1 cellular context compared by ENCODE assay signal in the genomic region with DNA sequence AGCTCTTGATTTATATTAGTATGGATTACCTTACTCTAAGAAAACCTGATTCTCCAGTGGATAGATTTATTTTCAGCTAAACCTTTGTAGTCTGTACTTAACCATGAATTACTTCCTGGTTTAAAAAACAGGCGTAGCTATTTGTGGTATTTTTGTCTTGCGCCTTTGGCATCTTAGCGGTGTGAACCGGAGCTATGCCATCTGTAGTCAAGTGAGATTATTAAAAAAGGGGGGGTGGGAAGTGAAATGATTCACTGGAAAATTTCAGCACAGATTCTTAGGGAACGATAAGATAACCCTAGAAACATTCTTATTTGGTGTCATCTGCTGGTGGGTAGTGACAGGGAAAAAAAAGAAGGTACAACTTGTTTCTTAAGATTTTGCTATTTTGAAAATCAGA.
TF ChIP-seq lines count a peak whose summit lies in the region.

No MANE protein-coding gene starts in this region.

TF ChIP-seq in GM23338, 12 proteins besides CTCF, POLR2A, EP300 and RAD21:
- TF ChIP-seq ZNF462 (CRISPR knock-in tag; IDR thresholded peaks at IDR 0.05), result no peak
- TF ChIP-seq POLR2AphosphoS5 (IDR thresholded peaks at IDR 0.05; ENCODE audit: low read depth), result no peak
- no peak for TF ChIP-seq ZNF331 (CRISPR knock-in tag; IDR thresholded peaks at IDR 0.05; ENCODE audit: low read depth)
